Comparison of ENCODE assay signal across 10 cellular contexts in genomic region chr3:197508924-197509775, GRCh38. TPM values are rescaled to one million over a fixed set of nuclear protein-coding genes. Genes with fewer than 3 reads are reported as not detected.
DNase-seq lines count a peak whose midpoint lies in the region; ATAC-seq, FAIRE-seq and TF ChIP-seq lines count a peak whose summit lies in the region.
"Had no signal": no experiment of that assay in that cellular context is flagged by ENCODE, and none has a peak within 500 bp of the region (broad histone marks: within the 10 kb centered on the region; RNA-seq: fewer than 3 reads in every experiment).

No MANE protein-coding gene starts in this region.

- dilution Hi-C loops in endothelial cell of umbilical vein (cut with MboI; ENCODE audit: extremely low pct_ligation_motif_present, low sequenced_read_pairs) = loop anchor here (25.0 kb wide), 1 partner anchor 247 kb away; no protein-coding TSS in a partner anchor

- BruUV-seq in endothelial cell of umbilical vein (replicated peaks; lab: Mats Ljungman, UMichigan) = no TSS peak

- DNase-seq in left ventricle myocardium superior (no peak), Right ventricle myocardium inferior (ENCODE audit: missing footprints) (no peak), endothelial cell of umbilical vein (ENCODE audit: low read depth, low spot score) (no peak), neural crest cell (ENCODE audit: low read depth, low spot score) (no peak), NCI-H510A (lab: John Stamatoyannopoulos, UW) (no peak)
- no peak for DNase-seq in activated CD4-positive, alpha-beta T cell treated with anti-CD3 and anti-CD28 coated beads for 1 hour

- H3K9me1 ChIP-seq in endothelial cell of umbilical vein (replicated peaks; ENCODE audit: control insufficient read depth, extremely low read depth, insufficient read depth, low read length) = no peaks in the 10 kb centered on the region

- no peaks in the 10 kb centered on the region for H3K27me3 ChIP-seq in endothelial cell of umbilical vein (ENCODE audit: control insufficient read depth in 2 of 2, insufficient read depth in 2 of 2, low read length in 2 of 2)
- H3K27me3 ChIP-seq: brain microvascular endothelial cell had no signal

- no peaks in the 10 kb centered on the region for H3K79me2 ChIP-seq in endothelial cell of umbilical vein (ENCODE audit: control insufficient read depth, insufficient read depth, low read length)

- H3K27me3 Mint-ChIP-seq in neural crest cell (ENCODE audit: low read depth) = no peaks in the 10 kb centered on the region
- H3K27me3 Mint-ChIP-seq: stimulated activated naive CD8-positive, alpha-beta T cell treated with anti-CD3 and anti-CD28 coated beads, Interleukin-15, Interleukin-2, amounts not matched to agents 100 ng/mL and 50 ng/mL, for 24 hours had no signal

- peaks cover 20% of the 10 kb centered on the region for H3K4me1 Mint-ChIP-seq in neural crest cell

- H3K4me3 Mint-ChIP-seq in neural crest cell = peak overlapping the region; percentile 81
- H3K4me3 Mint-ChIP-seq: stimulated activated naive CD8-positive, alpha-beta T cell treated with anti-CD3 and anti-CD28 coated beads, Interleukin-15, Interleukin-2, amounts not matched to agents 100 ng/mL and 50 ng/mL, for 24 hours had no signal

- H3K4me3 ChIP-seq in endothelial cell of umbilical vein (replicated peaks in 1 of 3; ENCODE audit: insufficient read depth in 1 of 3, low read depth in 1 of 3, low read length in 3 of 3) = no peak overlapping the region

- no peaks in the 10 kb centered on the region for H3K36me3 ChIP-seq in endothelial cell of umbilical vein (ENCODE audit: control insufficient read depth in 2 of 2, extremely low read depth in 1 of 2, insufficient read depth in 2 of 2, low read length in 2 of 2)
- H3K36me3 ChIP-seq: brain microvascular endothelial cell had no signal

- H3K4me2 ChIP-seq in endothelial cell of umbilical vein (ENCODE audit: insufficient read depth, low read length) = peak overlapping the region; percentile 49

- H3K27ac Mint-ChIP-seq in neural crest cell (ENCODE audit: unreplicated experiment) = peak overlapping the region; percentile 99
- H3K27ac Mint-ChIP-seq: stimulated activated naive CD8-positive, alpha-beta T cell treated with anti-CD3 and anti-CD28 coated beads, Interleukin-15, Interleukin-2, amounts not matched to agents 100 ng/mL and 50 ng/mL, for 24 hours had no signal

- H3K36me3 Mint-ChIP-seq in neural crest cell (ENCODE audit: low read depth) = no peaks in the 10 kb centered on the region

- POLR2A ChIA-PET in endothelial cell of umbilical vein (lab: Charles Lee) = no interaction called here

- no peak for TF ChIP-seq POLR2A in endothelial cell of umbilical vein (IDR thresholded peaks at IDR 0.05; ENCODE audit: low read depth, low read length)

- peak overlapping the region; percentile 67 for H3K9ac ChIP-seq in endothelial cell of umbilical vein (replicated peaks; ENCODE audit: extremely low read depth, insufficient read depth, low read length)

- no peaks in the 10 kb centered on the region for H3K9me3 ChIP-seq in endothelial cell of umbilical vein (replicated peaks; ENCODE audit: control insufficient read depth, insufficient read depth, low read length)

- peaks cover 4% of the 10 kb centered on the region for H3K4me1 ChIP-seq in endothelial cell of umbilical vein (ENCODE audit: control insufficient read depth, extremely low read depth, insufficient read depth, low read length)

- H2AFZ ChIP-seq in endothelial cell of umbilical vein (ENCODE audit: low read depth, low read length) = peak overlapping the region; percentile 87

- peak; percentile 5 for ATAC-seq in left ventricle myocardium superior
- ATAC-seq in Right ventricle myocardium inferior = no peak
- no peak for ATAC-seq in GM21390 (IDR thresholded peaks at IDR 0.05; ENCODE audit: unreplicated experiment)
- ATAC-seq in GM18858 (IDR thresholded peaks at IDR 0.05; ENCODE audit: unreplicated experiment) = no peak

- FAIRE-seq in endothelial cell of umbilical vein (lab: Jason Lieb, UNC) = no peak

- TF ChIP-seq CTCF in endothelial cell of umbilical vein (IDR thresholded peaks at IDR 0.05; ENCODE audit: extremely low read depth in 1 of 2, insufficient read depth in 1 of 2, low read depth in 1 of 2, low read length in 2 of 2) (no peak), neural crest cell (conservative IDR thresholded peaks at IDR 0.05) (no peak)

- H3K9me3 Mint-ChIP-seq in neural crest cell = no peaks in the 10 kb centered on the region
- H3K9me3 Mint-ChIP-seq: stimulated activated naive CD8-positive, alpha-beta T cell treated with anti-CD3 and anti-CD28 coated beads, Interleukin-15, Interleukin-2, amounts not matched to agents 100 ng/mL and 50 ng/mL, for 24 hours had no signal

- no peaks in the 10 kb centered on the region for H4K20me1 ChIP-seq in endothelial cell of umbilical vein (replicated peaks; ENCODE audit: control insufficient read depth, extremely low read depth, insufficient read depth, low read length)

- intact Hi-C loops in left ventricle myocardium superior (cut with micrococcal nuclease) (no loop called here), Right ventricle myocardium inferior (cut with DNase I) (loop anchor here (10.0 kb wide), 1 partner anchor 504 kb away; no protein-coding TSS in a partner anchor), endothelial cell of umbilical vein (cut with micrococcal nuclease) (no loop called here)

- CTCF ChIA-PET in endothelial cell of umbilical vein (lab: Charles Lee) = interaction anchor here (0.6 to 2.8 kb wide), 19 partner anchors 8 to 530 kb away, joined by 3 to 38 read pairs (median 4); partner anchors contain the start of gene MELTF

- no peak overlapping the region for H3K27ac ChIP-seq in endothelial cell of umbilical vein (ENCODE audit: insufficient read depth, low read depth, low read length)

TF ChIP-seq in endothelial cell of umbilical vein, 7 proteins besides CTCF, POLR2A, EP300 and RAD21:
- TF ChIP-seq MAX (IDR thresholded peaks at IDR 0.05; ENCODE audit: insufficient read depth, insufficient read length) (no peak), EZH2 (IDR thresholded peaks at IDR 0.05; ENCODE audit: borderline replicate concordance, low read depth, low read length, severe bottlenecking) (no peak), GATA2 (IDR thresholded peaks at IDR 0.05; ENCODE audit: insufficient read depth, insufficient read length, low read depth, low read length) (no peak), MYC (IDR thresholded peaks at IDR 0.05; ENCODE audit: low read depth, low read length) (no peak)

RNA-seq across cellular contexts. Expression of gene BDH1, which starts 46.6 kb away (rescaled TPM):
- total RNA-seq in left ventricle myocardium superior (56.3 TPM), Right ventricle myocardium inferior (43.1 TPM), endothelial cell of umbilical vein (7.3 and 12.2 TPM in 2 replicates), neural crest cell (28.7 and 32.2 TPM in 2 replicates)
- polyA plus RNA-seq in endothelial cell of umbilical vein = 5.3 and 6.9 TPM in 2 replicates
- 7.0 and 9.6 TPM in 2 replicates for polyA plus RNA-seq in endothelial cell of umbilical vein (2011; cell fraction: cytosol; rRNA removed)
- 16.6 and 17.7 TPM in 2 replicates for polyA plus RNA-seq in endothelial cell of umbilical vein (2011; cell fraction: nucleus; rRNA removed)
- polyA plus RNA-seq in endothelial cell of umbilical vein (2012) = 2.2 and 2.8 TPM in 2 replicates
- 7.9 and 14.0 TPM in 2 replicates for polyA minus RNA-seq in endothelial cell of umbilical vein
- polyA minus RNA-seq in endothelial cell of umbilical vein (2011; cell fraction: cytosol; rRNA and poly(A)+ RNA removed) = 1.8 TPM
- 4.1 and 5.2 TPM in 2 replicates for polyA minus RNA-seq in endothelial cell of umbilical vein (2011; cell fraction: nucleus; rRNA and poly(A)+ RNA removed)
